ENCODE assay signal across 8 cellular contexts in the genomic region with DNA sequence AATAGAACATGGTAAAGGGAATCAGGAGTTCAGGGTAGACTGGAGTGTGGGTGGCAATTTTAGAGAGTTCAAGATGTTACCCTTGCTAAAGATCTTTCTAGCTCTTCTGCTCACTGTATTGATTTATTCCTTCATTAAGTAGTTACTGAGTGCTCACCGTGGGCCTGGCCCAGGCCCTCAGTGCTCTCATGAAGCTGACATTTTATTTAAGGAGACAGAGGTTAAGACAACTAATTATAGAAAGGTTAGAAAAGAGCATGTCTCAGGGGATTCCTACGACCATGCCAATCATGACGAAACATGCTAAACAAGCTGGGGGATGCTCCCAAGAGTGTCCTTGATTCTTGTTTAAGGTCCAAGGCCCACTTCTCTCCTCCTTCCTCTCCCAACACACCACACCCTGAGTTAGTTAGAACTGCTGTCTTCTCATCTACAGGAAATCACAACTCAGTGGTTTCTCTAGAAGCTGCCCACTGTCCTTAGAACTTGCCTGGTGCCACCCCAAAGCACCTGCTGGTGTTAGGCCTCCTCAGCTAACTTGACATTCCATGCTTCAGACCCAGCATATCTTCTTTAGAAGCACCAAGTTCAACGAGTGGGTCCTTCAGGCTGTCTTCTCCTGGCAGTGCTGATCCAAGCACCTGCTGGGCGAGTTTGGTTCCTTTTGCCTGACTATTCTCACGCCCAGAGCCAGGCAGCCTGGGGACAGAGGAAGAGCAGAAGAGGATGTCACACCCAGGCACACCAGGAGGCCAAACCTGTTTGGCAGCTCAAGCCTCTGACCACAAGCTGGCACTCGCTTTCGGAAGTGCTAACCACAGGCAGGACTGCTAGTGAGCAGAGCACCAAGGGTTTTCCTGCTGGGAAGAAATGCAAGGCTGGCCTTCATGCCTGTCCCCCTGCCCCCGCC.
DNase-seq lines count a peak whose midpoint lies in the region; ATAC-seq, FAIRE-seq and TF ChIP-seq lines count a peak whose summit lies in the region.

No MANE protein-coding gene starts in this region.

- BruUV-seq in MCF 10A (replicated peaks; lab: Mats Ljungman, UMichigan), result no TSS peak

- FAIRE-seq in D721Med (lab: Jason Lieb, UNC), result no peak

- H3K4me1 ChIP-seq in CD8-positive, alpha-beta memory T cell (ENCODE audit: insufficient read depth, low read length), result peaks cover 83% of the 10 kb centered on the region
- no peaks in the 10 kb centered on the region for H3K4me1 ChIP-seq in BE2C

- CTCF ChIA-PET in CD8-positive, alpha-beta memory T cell (lab: Charles Lee), result no interaction called here
- CTCF ChIA-PET in MCF 10A (lab: Yijun Ruan, JAX), result interaction anchor here (1.1 kb wide), 1 partner anchor 10 kb away, joined by 3 read pairs; no protein-coding TSS in a partner anchor

- H3K4me3 ChIP-seq in CD8-positive, alpha-beta memory T cell (ENCODE audit: low read length), result no peak overlapping the region
- H3K4me3 ChIP-seq in BE2C (ENCODE audit: low read depth, low read length), result no peak overlapping the region

- H3K27ac Mint-ChIP-seq in CD8-positive, alpha-beta memory T cell, result peak overlapping the region; percentile 39 to 100 (median 95)
- H3K27ac Mint-ChIP-seq in MCF 10A (ENCODE audit: low read depth, unreplicated experiment), result no peak overlapping the region
- H3K27ac Mint-ChIP-seq in naive thymus-derived CD8-positive, alpha-beta T cell, result peak overlapping the region; percentile 52 to 91 (median 72)

- H3K9me3 Mint-ChIP-seq in CD8-positive, alpha-beta memory T cell, result peaks cover 0 to 1% (median 0%) of the 10 kb centered on the region in 5 donors
- peaks cover 11% of the 10 kb centered on the region for H3K9me3 Mint-ChIP-seq in MCF 10A (ENCODE audit: unreplicated experiment)
- H3K9me3 Mint-ChIP-seq in naive thymus-derived CD8-positive, alpha-beta T cell, result no peaks in the 10 kb centered on the region

- TF ChIP-seq CTCF in MCF 10A (IDR thresholded peaks at IDR 0.05; ENCODE audit: unreplicated experiment) (no peak), BE2C (IDR thresholded peaks at IDR 0.05; ENCODE audit: low read depth, low read length) (no peak), D721Med (IDR thresholded peaks at IDR 0.05; ENCODE audit: insufficient read depth, missing control alignments) (no peak)

- no peaks in the 10 kb centered on the region for H3K27me3 ChIP-seq in CD8-positive, alpha-beta memory T cell (ENCODE audit: insufficient read depth, low read length, poor library complexity, severe bottlenecking)
- no peaks in the 10 kb centered on the region for H3K27me3 ChIP-seq in BE2C

- ATAC-seq in naive thymus-derived CD8-positive, alpha-beta T cell, result no peak

- POLR2A ChIA-PET in CD8-positive, alpha-beta memory T cell (lab: Charles Lee), result no interaction called here
- POLR2A ChIA-PET in MCF 10A (lab: Yijun Ruan, JAX), result no interaction called here
- POLR2A ChIA-PET in naive thymus-derived CD8-positive, alpha-beta T cell (lab: Charles Lee), result no interaction called here

- intact Hi-C loops in MCF 10A (cut with micrococcal nuclease), result no loop called here

- no peaks in the 10 kb centered on the region for H3K9me3 ChIP-seq in CD8-positive, alpha-beta memory T cell (ENCODE audit: low read length)
- no peaks in the 10 kb centered on the region for H3K9me3 ChIP-seq in BE2C

- peaks cover 0 to 8% of the 10 kb centered on the region in 2 donors for H3K27me3 Mint-ChIP-seq in CD8-positive, alpha-beta memory T cell
- H3K27me3 Mint-ChIP-seq in MCF 10A (ENCODE audit: insufficient read depth, unreplicated experiment), result no peaks in the 10 kb centered on the region
- no peaks in the 10 kb centered on the region for H3K27me3 Mint-ChIP-seq in naive thymus-derived CD8-positive, alpha-beta T cell

- in situ Hi-C loops in KBM-7 (cut with MboI; ENCODE audit: low pct_unique_long_range_greater_than_20kb, low sequenced_read_pairs), result no loop called here

- H3K4me3 Mint-ChIP-seq in CD8-positive, alpha-beta memory T cell, result peak overlapping the region; percentile 12 to 81 (median 72)
- H3K4me3 Mint-ChIP-seq in MCF 10A (ENCODE audit: unreplicated experiment), result no peak overlapping the region
- H3K4me3 Mint-ChIP-seq in naive thymus-derived CD8-positive, alpha-beta T cell, result peak overlapping the region; percentile 4 to 79 (median 53)

- H3K27ac ChIP-seq in CD8-positive, alpha-beta memory T cell (ENCODE audit: low read depth, low read length), result peak overlapping the region; percentile 10

- no peaks in the 10 kb centered on the region for H3K36me3 ChIP-seq in CD8-positive, alpha-beta memory T cell (ENCODE audit: insufficient read depth, low read length)
- H3K36me3 ChIP-seq in BE2C, result no peaks in the 10 kb centered on the region

- DNase-seq in CD8-positive, alpha-beta memory T cell, result peak in 4 of 5 donors; percentile 8 to 41 (median 14)
- peak; percentile 82 for DNase-seq in KBM-7
- DNase-seq in MCF 10A (ENCODE audit: unreplicated experiment), result peak; percentile 48
- no peak for DNase-seq in naive thymus-derived CD8-positive, alpha-beta T cell
- no peak for DNase-seq in NCI-H2227 treated with DMSO at 0.1 percent for 48 hours (lab: John Stamatoyannopoulos, UW)
- no peak for DNase-seq in BE2C
- no peak for DNase-seq in D721Med (ENCODE audit: insufficient read length, low spot score)
- DNase-seq in DMS 273 treated with DMSO at 0.1 percent for 48 hours (lab: John Stamatoyannopoulos, UW), result no peak

- H3K4me1 Mint-ChIP-seq in CD8-positive, alpha-beta memory T cell, result peaks cover 76 to 87% (median 80%) of the 10 kb centered on the region in 3 donors
- H3K4me1 Mint-ChIP-seq in MCF 10A (ENCODE audit: insufficient read depth, unreplicated experiment), result peaks cover 10% of the 10 kb centered on the region
- peaks cover 43 to 85% (median 78%) of the 10 kb centered on the region in 4 donors for H3K4me1 Mint-ChIP-seq in naive thymus-derived CD8-positive, alpha-beta T cell

- peaks cover 0 to 4% (median 0%) of the 10 kb centered on the region in 3 donors for H3K36me3 Mint-ChIP-seq in CD8-positive, alpha-beta memory T cell
- no peaks in the 10 kb centered on the region for H3K36me3 Mint-ChIP-seq in MCF 10A (ENCODE audit: insufficient read depth, unreplicated experiment)
- H3K36me3 Mint-ChIP-seq in naive thymus-derived CD8-positive, alpha-beta T cell, result no peaks in the 10 kb centered on the region

Comparison
In these comparisons a context has a peak if more than half of its experiments do, and no peak if none do; other contexts are left out.
1. DNase-seq: peak in CD8-positive, alpha-beta memory T cell (4 of 5), KBM-7 (single experiment) and MCF 10A (single experiment); none in naive thymus-derived CD8-positive, alpha-beta T cell (0 of 10), NCI-H2227 treated with DMSO at 0.1 percent for 48 hours (single experiment), BE2C (single experiment), D721Med (single experiment) and DMS 273 treated with DMSO at 0.1 percent for 48 hours (single experiment).